1 cellular context compared by ENCODE assay signal in genomic region chr11:75780888-75781287, GRCh38.
TF ChIP-seq lines count a peak whose summit lies in the region.

No MANE protein-coding gene starts in this region.

TF ChIP-seq in HepG2, 621 proteins besides CTCF, POLR2A, EP300 and RAD21:
- TF ChIP-seq THAP11 (CRISPR knock-in tag; IDR thresholded peaks at IDR 0.05): no peak
- TF ChIP-seq TARDBP (CRISPR knock-in tag; IDR thresholded peaks at IDR 0.05): no peak
- TF ChIP-seq SUZ12 (IDR thresholded peaks at IDR 0.05; ENCODE audit: low read depth, low read length): no peak
- no peak for TF ChIP-seq ZNF124 (CRISPR knock-in tag; IDR thresholded peaks at IDR 0.05)
- TF ChIP-seq CBX1 (IDR thresholded peaks at IDR 0.05; ENCODE audit: low read depth): no peak
- no peak for TF ChIP-seq ZNF724P (CRISPR knock-in tag; IDR thresholded peaks at IDR 0.05; ENCODE audit: borderline replicate concordance)
- no peak for TF ChIP-seq ZNF556 (CRISPR knock-in tag; IDR thresholded peaks at IDR 0.05; ENCODE audit: borderline replicate concordance)
- TF ChIP-seq MZF1 (CRISPR knock-in tag; IDR thresholded peaks at IDR 0.05; ENCODE audit: borderline replicate concordance): no peak
- no peak for TF ChIP-seq HOXD1 (CRISPR knock-in tag; IDR thresholded peaks at IDR 0.05)
- TF ChIP-seq SIN3B (IDR thresholded peaks at IDR 0.05; ENCODE audit: low read length): no peak
- no peak for TF ChIP-seq CREB1 (IDR thresholded peaks at IDR 0.05)
- no peak for TF ChIP-seq CREB1 (CRISPR knock-in tag; IDR thresholded peaks at IDR 0.05)
- TF ChIP-seq TGIF2 (CRISPR knock-in tag; IDR thresholded peaks at IDR 0.05): no peak
